ENCODE assay signal across 26 cellular contexts in genomic region chr18:64806232-64806631, GRCh38.
"Had no signal": no experiment of that assay in that cellular context is flagged by ENCODE, and none has a peak within 500 bp of the region (broad histone marks: within the 10 kb centered on the region; RNA-seq: fewer than 3 reads in every experiment).

No MANE protein-coding gene starts in this region.

- H3K36me3 Mint-ChIP-seq: activated naive CD4-positive, alpha-beta T cell treated with anti-CD3 and anti-CD28 coated beads, Interleukin-2, amount 50 U/mL, for 72 hours; T-cell had no signal

- DNase-seq: activated CD4-positive, alpha-beta T cell treated with anti-CD3 and anti-CD28 coated beads, Interleukin-2, amount 10 ng/mL, durations not matched to agents 24 days and 14 days; activated CD4-positive, alpha-beta T cell treated with anti-CD3 and anti-CD28 coated beads, Interleukin-2, amount 50 U/mL, for 48 hours; activated CD8-positive, alpha-beta T cell treated with anti-CD3 and anti-CD28 coated beads, Interleukin-2, amount 10 ng/mL, durations not matched to agents 7 days and 5 days; activated gamma-delta T cell treated with Interleukin-2 at 50 U/mL for 16 hours; activated naive CD4-positive, alpha-beta T cell treated with anti-CD3 and anti-CD28 coated beads for 36 hours; activated T-cell treated with anti-CD3 and anti-CD28 coated beads for 4 hours; activated T-cell treated with anti-CD3 and anti-CD28 coated beads, Interleukin-2, amount 50 U/mL, for 4 hours; adrenal gland; body of pancreas; cerebellar nuclear complex; NCI-H1092 treated with DMSO at 0.1 percent for 48 hours; NCI-H1694; NCI-H345; NCI-H524 treated with DMSO at 0.1 percent for 48 hours; NCI-H82; Peyer's patch; SIG-M5; T-cell; T-helper 17 cell had no signal

- H3K4me1 ChIP-seq: adrenal gland, breast epithelium, Peyer's patch had no signal

- H3K27me3 Mint-ChIP-seq: activated CD4-positive, alpha-beta T cell treated with anti-CD3 and anti-CD28 coated beads, Interleukin-2, amount 10 ng/mL, durations not matched to agents 24 days and 14 days; T-cell; T-helper 17 cell had no signal

- H3K27ac ChIP-seq: adrenal gland, body of pancreas, breast epithelium, KMS-11, Peyer's patch, RWPE1 had no signal

- H3K36me3 ChIP-seq: adrenal gland, breast epithelium, Peyer's patch had no signal

- ATAC-seq: activated CD8-positive, alpha-beta T cell treated with anti-CD3 and anti-CD28 coated beads, Interleukin-2, amount 10 ng/mL, durations not matched to agents 7 days and 5 days; activated naive CD4-positive, alpha-beta T cell treated with anti-CD3 and anti-CD28 coated beads, Interleukin-2, amount 50 U/mL, for 72 hours; activated T-cell treated with anti-CD3 and anti-CD28 coated beads, Interleukin-2, amount 50 U/mL, for 4 hours; body of pancreas; Right ventricle myocardium inferior; SK-N-SH treated with all-trans-retinoic acid at 6 μM for 48 hours; T-cell; T-helper 17 cell had no signal

- H3K4me2 ChIP-seq: KMS-11 had no signal

- H3K9me3 ChIP-seq: adrenal gland, body of pancreas, breast epithelium, Peyer's patch had no signal

- H3K4me1 Mint-ChIP-seq: activated CD4-positive, alpha-beta T cell treated with anti-CD3 and anti-CD28 coated beads, Interleukin-2, amount 10 ng/mL, durations not matched to agents 24 days and 14 days; T-cell; T-helper 17 cell had no signal

- H3K9me3 Mint-ChIP-seq: activated CD4-positive, alpha-beta T cell treated with anti-CD3 and anti-CD28 coated beads, Interleukin-2, amount 10 ng/mL, durations not matched to agents 24 days and 14 days; activated T-helper 1 cell treated with anti-CD3 and anti-CD28 coated beads, Interleukin-12 subunit alpha, Interleukin-12 subunit beta, Interleukin-2, Interleukin-4 antibody, amounts not matched to agents 30 ng/mL and 10 ng/mL and 1 ng/mL, durations not matched to agents 14 hours and 24 hours and 36 hours had no signal

- H3K9ac ChIP-seq: KMS-11 had no signal

- H3K4me3 Mint-ChIP-seq: activated CD4-positive, alpha-beta T cell treated with anti-CD3 and anti-CD28 coated beads, Interleukin-2, amount 10 ng/mL, durations not matched to agents 24 days and 14 days; activated CD8-positive, alpha-beta T cell treated with anti-CD3 and anti-CD28 coated beads, Interleukin-2, amount 10 ng/mL, durations not matched to agents 7 days and 5 days; activated naive CD4-positive, alpha-beta T cell treated with anti-CD3 and anti-CD28 coated beads for 36 hours; activated T-cell treated with anti-CD3 and anti-CD28 coated beads, Interleukin-2, amount 50 U/mL, for 4 hours; activated T-helper 1 cell treated with anti-CD3 and anti-CD28 coated beads, Interleukin-12 subunit alpha, Interleukin-12 subunit beta, Interleukin-2, Interleukin-4 antibody, amounts not matched to agents 30 ng/mL and 10 ng/mL and 1 ng/mL, durations not matched to agents 14 hours and 24 hours and 36 hours; T-cell; T-helper 17 cell had no signal

- H3K27ac Mint-ChIP-seq: activated CD4-positive, alpha-beta T cell treated with anti-CD3 and anti-CD28 coated beads, Interleukin-2, amount 10 ng/mL, durations not matched to agents 24 days and 14 days; activated CD8-positive, alpha-beta T cell treated with anti-CD3 and anti-CD28 coated beads, Interleukin-2, amount 10 ng/mL, durations not matched to agents 7 days and 5 days; activated naive CD4-positive, alpha-beta T cell treated with anti-CD3 and anti-CD28 coated beads for 36 hours; activated naive CD4-positive, alpha-beta T cell treated with anti-CD3 and anti-CD28 coated beads, Interleukin-2, amount 50 U/mL, for 72 hours; activated T-helper 1 cell treated with anti-CD3 and anti-CD28 coated beads, Interleukin-12 subunit alpha, Interleukin-12 subunit beta, Interleukin-2, Interleukin-4 antibody, amounts not matched to agents 30 ng/mL and 10 ng/mL and 1 ng/mL, durations not matched to agents 14 hours and 24 hours and 36 hours; T-cell; T-helper 17 cell had no signal

- H3K4me3 ChIP-seq: adrenal gland, body of pancreas, breast epithelium, Peyer's patch had no signal

- H3K27me3 ChIP-seq: adrenal gland, body of pancreas, breast epithelium, Peyer's patch had no signal
